In genomic region chr22:32619614-32620426, GRCh38 we compare ENCODE assay signal across 12 cellular contexts.
DNase-seq lines count a peak whose midpoint lies in the region; ATAC-seq and TF ChIP-seq lines count a peak whose summit lies in the region.
"Had no signal": no experiment of that assay in that cellular context is flagged by ENCODE, and none has a peak within 500 bp of the region (broad histone marks: within the 10 kb centered on the region; RNA-seq: fewer than 3 reads in every experiment).

No MANE protein-coding gene starts in this region.

- WGBS in smooth muscle cell (ENCODE audit: low lambda C conversion rate), result 78% methylated on average over 5 of the region's 5 CpGs

- intact Hi-C loops in left ventricle myocardium superior (cut with micrococcal nuclease), result loop anchor here (5.0 kb wide), 1 partner anchor 88 kb away; no protein-coding TSS in a partner anchor

- H4K20me1 ChIP-seq in smooth muscle cell (ENCODE audit: low read depth), result no peaks in the 10 kb centered on the region

- peaks cover 39% of the 10 kb centered on the region for H3K4me1 ChIP-seq in smooth muscle cell (ENCODE audit: low read depth)

- H3K4me3 ChIP-seq in smooth muscle cell, result no peak overlapping the region

- H3K36me3 ChIP-seq in smooth muscle cell (ENCODE audit: low read depth), result no peaks in the 10 kb centered on the region

- H3F3A ChIP-seq in smooth muscle cell (ENCODE audit: low read depth), result peaks cover 28% of the 10 kb centered on the region

- no peak overlapping the region for H3K9ac ChIP-seq in smooth muscle cell (ENCODE audit: low read depth)

- no peak overlapping the region for H3K4me2 ChIP-seq in smooth muscle cell

- no peak for TF ChIP-seq CTCF in smooth muscle cell (IDR thresholded peaks at IDR 0.05; ENCODE audit: borderline replicate concordance, insufficient read depth, poor library complexity, severe bottlenecking)

- no peak overlapping the region for H2AFZ ChIP-seq in smooth muscle cell (ENCODE audit: low read depth)

- H3K79me2 ChIP-seq in smooth muscle cell (ENCODE audit: low read depth), result no peaks in the 10 kb centered on the region

- peak overlapping the region; percentile 48 for H3K27ac ChIP-seq in smooth muscle cell (ENCODE audit: low read depth)
- H3K27ac ChIP-seq: RWPE1 had no signal

- no peaks in the 10 kb centered on the region for H3K9me3 ChIP-seq in smooth muscle cell (replicated peaks; ENCODE audit: low read depth)

- H3K27me3 ChIP-seq in smooth muscle cell (ENCODE audit: low read depth), result no peaks in the 10 kb centered on the region

- DNase-seq in GM04504 (ENCODE audit: low read depth) (peak; percentile 32), astrocyte of the hippocampus (ENCODE audit: low read depth, low spot score) (peak; percentile 77), left ventricle myocardium superior (peak; percentile 70), smooth muscle cell (lab: John Stamatoyannopoulos, UW; ENCODE audit: unreplicated experiment) (no peak), HuH-7 (ENCODE audit: low spot score) (no peak), SKM-1 (lab: John Stamatoyannopoulos, UW; ENCODE audit: unreplicated experiment) (no peak)
- DNase-seq in stimulated activated CD4-positive, alpha-beta T cell treated with anti-CD3 and anti-CD28 coated beads, Interleukin-4, amount 100 ng/mL, for 1 hour, result no peak
- DNase-seq: C1 segment of cervical spinal cord; NCI-H1694; stimulated activated CD4-positive, alpha-beta T cell treated with anti-CD3 and anti-CD28 coated beads, Interleukin-4, amount 100 ng/mL, for 24 hours had no signal

- ATAC-seq in left ventricle myocardium superior (peak; percentile 50), HG02938 (IDR thresholded peaks at IDR 0.05; ENCODE audit: unreplicated experiment) (no peak)

Comparison
In these comparisons a context has a peak if more than half of its experiments do, and no peak if none do; other contexts are left out.
1. DNase-seq: peak in GM04504 (single experiment), astrocyte of the hippocampus (single experiment) and left ventricle myocardium superior (single experiment); none in smooth muscle cell (single experiment), stimulated activated CD4-positive, alpha-beta T cell treated with anti-CD3 and anti-CD28 coated beads, Interleukin-4, amount 100 ng/mL, for 1 hour (single experiment), HuH-7 (single experiment) and SKM-1 (single experiment).